In genomic region chr4:101199507-101200285, GRCh38 we compare ENCODE assay signal across 11 cellular contexts.
DNase-seq lines count a peak whose midpoint lies in the region; ATAC-seq and TF ChIP-seq lines count a peak whose summit lies in the region.
"Had no signal": no experiment of that assay in that cellular context is flagged by ENCODE, and none has a peak within 500 bp of the region (broad histone marks: within the 10 kb centered on the region; RNA-seq: fewer than 3 reads in every experiment).

No MANE protein-coding gene starts in this region.

- H3K27ac ChIP-seq in BLaER1 (no peak overlapping the region), caudate nucleus (ENCODE audit: low read depth, low read length) (peak overlapping the region; percentile 36), right lobe of liver (peak overlapping the region in 1 of 3 donors; percentile 13)

- H3K36me3 ChIP-seq in BLaER1 (peaks cover 12% of the 10 kb centered on the region), right lobe of liver (no peaks in the 10 kb centered on the region)

- TF ChIP-seq CTCF in HFFc6 (IDR thresholded peaks at IDR 0.05) (peak; percentile 20; the same call in 1 of the 2 replicates), right lobe of liver (IDR thresholded peaks at IDR 0.05) (no peak)

- peak overlapping the region; percentile 96 for H3K27ac Mint-ChIP-seq in HFFc6

- peaks cover 51% of the 10 kb centered on the region for H4K20me1 ChIP-seq in BLaER1

- H3K4me3 Mint-ChIP-seq in HFFc6, result peak overlapping the region; percentile 84
- H3K4me3 Mint-ChIP-seq: stimulated activated memory B cell treated with anti-CD40 and anti-IgM and Interleukin-4, amounts not matched to agents 10 μg/mL and 1 μg/mL and 100 μg/mL, for 72 hours had no signal

- H3K9me3 Mint-ChIP-seq in HFFc6, result no peaks in the 10 kb centered on the region
- H3K9me3 Mint-ChIP-seq: stimulated activated memory B cell treated with anti-CD40 and anti-IgM and Interleukin-4, amounts not matched to agents 10 μg/mL and 1 μg/mL and 100 μg/mL, for 72 hours had no signal

- no peak overlapping the region for H3K9ac ChIP-seq in BLaER1

- ATAC-seq in right lobe of liver, result peak; percentile 46 to 66 (median 61)
- ATAC-seq in HG03175 (IDR thresholded peaks at IDR 0.05; ENCODE audit: unreplicated experiment), result no peak
- ATAC-seq: stimulated activated memory B cell treated with anti-CD40 and anti-IgM and Interleukin-4, amounts not matched to agents 10 μg/mL and 1 μg/mL and 100 μg/mL, for 72 hours had no signal

- intact Hi-C loops in right lobe of liver (cut with DNase I), result no loop called here

- TF ChIP-seq POLR2A in right lobe of liver (IDR thresholded peaks at IDR 0.05), result no peak

- H3K4me1 ChIP-seq in BLaER1, result peaks cover 39% of the 10 kb centered on the region
- peaks cover 0 to 28% (median 15%) of the 10 kb centered on the region in 4 donors for H3K4me1 ChIP-seq in right lobe of liver

- DNase-seq in HFFc6 (peak; percentile 67), caudate nucleus (lab: John Stamatoyannopoulos, UW) (no peak), right lobe of liver (no peak), NCI-H2107 (lab: John Stamatoyannopoulos, UW) (no peak)
- DNase-seq in activated CD8-positive, alpha-beta memory T cell treated with anti-CD3 and anti-CD28 coated beads, Interleukin-2, amount 50 U/mL, for 48 hours, result no peak
- no peak for DNase-seq in activated T-cell treated with anti-CD3 and anti-CD28 coated beads, Interleukin-2, amount 50 U/mL, for 1 hour
- DNase-seq: NCI-H1436 treated with DMSO at 0.1 percent for 48 hours, T1000 had no signal

- 37% methylated on average over 3 of the region's 3 CpGs for WGBS in right lobe of liver (ENCODE audit: insufficient coverage, low coverage, low lambda C conversion rate, missing lambda C conversion rate)

- peaks cover 43% of the 10 kb centered on the region for H3K4me1 Mint-ChIP-seq in HFFc6 (ENCODE audit: low read depth)

- no peak overlapping the region for H3K4me3 ChIP-seq in BLaER1
- no peak overlapping the region for H3K4me3 ChIP-seq in right lobe of liver

- H3K9me3 ChIP-seq in BLaER1, result no peaks in the 10 kb centered on the region
- H3K9me3 ChIP-seq in right lobe of liver, result no peaks in the 10 kb centered on the region

- H3K27me3 Mint-ChIP-seq in HFFc6 (ENCODE audit: insufficient read depth), result no peaks in the 10 kb centered on the region
- H3K27me3 Mint-ChIP-seq: stimulated activated memory B cell treated with anti-CD40 and anti-IgM and Interleukin-4, amounts not matched to agents 10 μg/mL and 1 μg/mL and 100 μg/mL, for 72 hours had no signal

- peak overlapping the region; percentile 83; the same call in 1 of the 2 replicates for H3K4me2 ChIP-seq in BLaER1

- H3K27me3 ChIP-seq in BLaER1 (no peaks in the 10 kb centered on the region), right lobe of liver (no peaks in the 10 kb centered on the region)

- no peaks in the 10 kb centered on the region for H3K36me3 Mint-ChIP-seq in HFFc6 (ENCODE audit: low read depth)
